ENCODE assay signal across 23 cellular contexts in genomic region chr12:100565987-100566545, GRCh38.
"Had no signal": no experiment of that assay in that cellular context is flagged by ENCODE, and none has a peak within 500 bp of the region (broad histone marks: within the 10 kb centered on the region; RNA-seq: fewer than 3 reads in every experiment).

No MANE protein-coding gene starts in this region.

- DNase-seq: activated B cell treated with CpG ODN at 0.5 μM for 24 hours; activated CD4-positive, alpha-beta T cell treated with anti-CD3 and anti-CD28 coated beads for 36 hours; activated CD4-positive, alpha-beta T cell treated with anti-CD3 and anti-CD28 coated beads, Interleukin-2, amount 50 U/mL, for 4 hours; activated CD8-positive, alpha-beta memory T cell treated with anti-CD3 and anti-CD28 coated beads for 24 hours; activated CD8-positive, alpha-beta memory T cell treated with anti-CD3 and anti-CD28 coated beads, Interleukin-2, amount 50 U/mL, for 4 hours; activated naive CD4-positive, alpha-beta T cell treated with anti-CD3 and anti-CD28 coated beads for 36 hours; activated T-cell treated with anti-CD3 and anti-CD28 coated beads, Interleukin-2, amount 50 U/mL, for 24 hours; amygdala; effector CD4-positive, alpha-beta T cell; foreskin melanocyte; immature natural killer cell; midbrain; retina; stimulated activated CD4-positive, alpha-beta T cell treated with anti-CD3 and anti-CD28 coated beads, Interleukin-12 subunit alpha, Interleukin-12 subunit beta, amount 100 ng/mL, for 4 hours; stimulated activated CD4-positive, alpha-beta T cell treated with anti-CD3 and anti-CD28 coated beads, Interleukin-4, amount 100 ng/mL, for 4 hours; substantia nigra; T-helper 17 cell; thyroid gland had no signal

- H3K27me3 ChIP-seq: thyroid gland had no signal

- H3K27ac ChIP-seq: hepatocyte, thyroid gland had no signal

- H3K9me3 ChIP-seq: thyroid gland had no signal

- ATAC-seq: activated CD4-positive, alpha-beta T cell treated with anti-CD3 and anti-CD28 coated beads for 36 hours; esophagus mucosa; natural killer cell treated with Interleukin-12 subunit alpha and Interleukin-12 subunit beta and Interleukin-15 and Interleukin-18, amount 100 ng/mL, for 72 hours; T-helper 17 cell had no signal

- H3K4me1 ChIP-seq: thyroid gland had no signal

- H3K4me1 Mint-ChIP-seq: immature natural killer cell had no signal

- H3K36me3 ChIP-seq: thyroid gland had no signal

- H3K4me3 ChIP-seq: hepatocyte, thyroid gland had no signal

- H3K36me3 Mint-ChIP-seq: immature natural killer cell; natural killer cell treated with Interleukin-12 subunit alpha and Interleukin-12 subunit beta and Interleukin-15 and Interleukin-18, amount 100 ng/mL, for 72 hours had no signal

- H3K27ac Mint-ChIP-seq: activated B cell treated with CpG ODN at 0.5 μM for 24 hours; activated CD4-positive, alpha-beta T cell treated with anti-CD3 and anti-CD28 coated beads for 36 hours; activated naive CD4-positive, alpha-beta T cell treated with anti-CD3 and anti-CD28 coated beads for 36 hours; activated T-cell treated with anti-CD3 and anti-CD28 coated beads, Interleukin-2, amount 50 U/mL, for 24 hours; immature natural killer cell; natural killer cell treated with Interleukin-12 subunit alpha and Interleukin-12 subunit beta and Interleukin-15 and Interleukin-18, amount 100 ng/mL, for 72 hours; progenitor cell of endocrine pancreas; stimulated activated naive CD8-positive, alpha-beta T cell treated with anti-CD3 and anti-CD28 coated beads, Interleukin-15, Interleukin-2, amounts not matched to agents 100 ng/mL and 50 ng/mL, for 24 hours; T-helper 17 cell had no signal

- H3K4me3 Mint-ChIP-seq: activated B cell treated with CpG ODN at 0.5 μM for 24 hours; activated CD4-positive, alpha-beta T cell treated with anti-CD3 and anti-CD28 coated beads for 36 hours; activated naive CD4-positive, alpha-beta T cell treated with anti-CD3 and anti-CD28 coated beads for 36 hours; activated T-cell treated with anti-CD3 and anti-CD28 coated beads, Interleukin-2, amount 50 U/mL, for 24 hours; immature natural killer cell; natural killer cell treated with Interleukin-12 subunit alpha and Interleukin-12 subunit beta and Interleukin-15 and Interleukin-18, amount 100 ng/mL, for 72 hours; stimulated activated naive CD8-positive, alpha-beta T cell treated with anti-CD3 and anti-CD28 coated beads, Interleukin-15, Interleukin-2, amounts not matched to agents 100 ng/mL and 50 ng/mL, for 24 hours; T-helper 17 cell had no signal

- H3K9me3 Mint-ChIP-seq: activated B cell treated with CpG ODN at 0.5 μM for 24 hours; activated naive CD4-positive, alpha-beta T cell treated with anti-CD3 and anti-CD28 coated beads for 36 hours; activated T-cell treated with anti-CD3 and anti-CD28 coated beads, Interleukin-2, amount 50 U/mL, for 24 hours; natural killer cell treated with Interleukin-12 subunit alpha and Interleukin-12 subunit beta and Interleukin-15 and Interleukin-18, amount 100 ng/mL, for 72 hours; stimulated activated naive CD8-positive, alpha-beta T cell treated with anti-CD3 and anti-CD28 coated beads, Interleukin-15, Interleukin-2, amounts not matched to agents 100 ng/mL and 50 ng/mL, for 24 hours had no signal
